In genomic region chr5:113058269-113058668, GRCh38 we compare ENCODE assay signal across 15 cellular contexts.
"Had no signal": no experiment of that assay in that cellular context is flagged by ENCODE, and none has a peak within 500 bp of the region (broad histone marks: within the 10 kb centered on the region; RNA-seq: fewer than 3 reads in every experiment).

No MANE protein-coding gene starts in this region.

- H3K27me3 ChIP-seq: hepatocyte had no signal

- H3K27ac ChIP-seq: hepatocyte, thoracic aorta had no signal

- DNase-seq: activated CD4-positive, alpha-beta T cell treated with anti-CD3 and anti-CD28 coated beads for 1 hour; activated CD8-positive, alpha-beta memory T cell treated with anti-CD3 and anti-CD28 coated beads, Interleukin-2, amount 50 U/mL, for 4 hours; activated CD8-positive, alpha-beta T cell treated with anti-CD3 and anti-CD28 coated beads for 36 hours; activated naive CD8-positive, alpha-beta T cell treated with anti-CD3 and anti-CD28 coated beads, Interleukin-2, amount 10 ng/mL, durations not matched to agents 7 days and 5 days; activated T-cell treated with anti-CD3 and anti-CD28 coated beads, Interleukin-2, amount 50 U/mL, for 72 hours; aorta; left cardiac atrium; mammary epithelial cell; nephron progenitor cell; stimulated activated CD4-positive, alpha-beta T cell treated with anti-CD3 and anti-CD28 coated beads, Interleukin-4, amount 100 ng/mL, for 1 hour; stimulated activated CD8-positive, alpha-beta memory T cell treated with anti-CD3 and anti-CD28 coated beads, Interleukin-4, amount 100 ng/mL, for 48 hours; stimulated activated naive CD8-positive, alpha-beta T cell treated with anti-CD3 and anti-CD28 coated beads, Interleukin-15, Interleukin-2, amounts not matched to agents 100 U/mL and 50 U/mL, for 24 hours; SW 1271 had no signal

- H3K9me3 ChIP-seq: thoracic aorta had no signal

- H3K4me2 ChIP-seq: hepatocyte had no signal

- H3K79me2 ChIP-seq: hepatocyte had no signal

- H3K36me3 ChIP-seq: thoracic aorta had no signal

- H3K4me3 ChIP-seq: hepatocyte, thoracic aorta had no signal

- ATAC-seq: activated CD8-positive, alpha-beta T cell treated with anti-CD3 and anti-CD28 coated beads for 36 hours; activated T-cell treated with anti-CD3 and anti-CD28 coated beads, Interleukin-2, amount 50 U/mL, for 72 hours; left cardiac atrium; stimulated activated naive CD8-positive, alpha-beta T cell treated with anti-CD3 and anti-CD28 coated beads, Interleukin-15, Interleukin-2, amounts not matched to agents 100 U/mL and 50 U/mL, for 24 hours had no signal

- H2AFZ ChIP-seq: hepatocyte had no signal
